ENCODE assay signal across 18 cellular contexts in the genomic region with DNA sequence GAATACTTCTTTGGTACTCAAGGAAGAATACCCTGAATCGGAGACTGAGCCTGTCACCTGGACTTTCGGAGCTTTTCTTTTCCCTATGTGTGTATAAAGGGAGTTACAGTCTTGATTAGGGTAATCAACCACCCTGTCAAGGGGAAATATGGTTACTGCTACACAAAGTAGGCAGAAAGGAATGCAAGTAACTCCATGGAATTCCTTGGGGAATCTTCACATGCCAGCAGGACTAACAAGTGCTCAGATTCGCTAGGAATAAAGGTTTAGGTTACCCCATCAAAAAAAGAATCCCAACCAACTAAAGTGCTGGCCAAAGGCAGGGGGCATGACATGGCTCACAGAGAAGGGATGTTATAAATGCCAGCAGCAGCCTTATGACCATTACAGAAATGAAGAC. TPM values are rescaled to one million over a fixed set of nuclear protein-coding genes. Genes with fewer than 3 reads are reported as not detected.
DNase-seq lines count a peak whose midpoint lies in the region; ATAC-seq and TF ChIP-seq lines count a peak whose summit lies in the region.
"Had no signal": no experiment of that assay in that cellular context is flagged by ENCODE, and none has a peak within 500 bp of the region (broad histone marks: within the 10 kb centered on the region; RNA-seq: fewer than 3 reads in every experiment).

No MANE protein-coding gene starts in this region.

- H3K4me3 Mint-ChIP-seq in chondrocyte (ENCODE audit: unreplicated experiment) = no peak overlapping the region
- H3K4me3 Mint-ChIP-seq in natural killer cell = no peak overlapping the region
- H3K4me3 Mint-ChIP-seq: B cell; CD4-positive, alpha-beta T cell; GM23338 had no signal

- ATAC-seq in natural killer cell = no peak
- ATAC-seq: A549, GM23338 had no signal

- peak overlapping the region; percentile 42 for H3K27ac Mint-ChIP-seq in chondrocyte (ENCODE audit: unreplicated experiment)
- H3K27ac Mint-ChIP-seq in natural killer cell = peak overlapping the region; percentile 5 to 57
- H3K27ac Mint-ChIP-seq: CD4-positive, alpha-beta T cell; GM23338 had no signal

- no peaks in the 10 kb centered on the region for H3K27me3 Mint-ChIP-seq in chondrocyte (ENCODE audit: low read depth)
- H3K27me3 Mint-ChIP-seq in natural killer cell (ENCODE audit: low read depth in 2 of 2) = no peaks in the 10 kb centered on the region
- H3K27me3 Mint-ChIP-seq: B cell; CD4-positive, alpha-beta T cell had no signal

- TF ChIP-seq CTCF in chondrocyte (IDR thresholded peaks at IDR 0.05) = no peak
- TF ChIP-seq CTCF in natural killer cell (IDR thresholded peaks at IDR 0.05) = no peak

- intact Hi-C loops in natural killer cell (cut with micrococcal nuclease) = no loop called here

- no peaks in the 10 kb centered on the region for H3K36me3 Mint-ChIP-seq in chondrocyte (ENCODE audit: low read depth)
- H3K36me3 Mint-ChIP-seq in natural killer cell = no peaks in the 10 kb centered on the region

- H3K4me1 Mint-ChIP-seq in chondrocyte (ENCODE audit: low read depth) (peaks cover 42% of the 10 kb centered on the region), natural killer cell (peaks cover 26 to 30% of the 10 kb centered on the region in 2 donors)

- H3K9me3 Mint-ChIP-seq in chondrocyte (ENCODE audit: low read depth) (no peaks in the 10 kb centered on the region), natural killer cell (no peaks in the 10 kb centered on the region)
- H3K9me3 Mint-ChIP-seq: CD4-positive, alpha-beta T cell; GM23338 had no signal

- DNase-seq in AG08395 (ENCODE audit: low spot score) (peak; percentile 39), HS-27A (ENCODE audit: low read depth) (peak; percentile 81), chondrocyte (ENCODE audit: low spot score) (no peak), natural killer cell (no peak), germinal center (ENCODE audit: low spot score) (no peak), mesenteric fat pad (ENCODE audit: low spot score) (no peak)
- DNase-seq in activated CD4-positive, alpha-beta T cell treated with anti-CD3 and anti-CD28 coated beads, Interleukin-2, amount 50 U/mL, for 48 hours = no peak
- DNase-seq: CD4-positive, alpha-beta T cell; DMS79; GDM1; KG1; NCI-H1092; NCI-H345 had no signal

RNA-seq across cellular contexts. Expression of a gene that starts 10.4 kb away (rescaled TPM):
- total RNA-seq in chondrocyte = 0.55 to 1.1 TPM (median 0.59 TPM) in 3 replicates
- not detected for total RNA-seq in natural killer cell
- not detected for total RNA-seq in mesenteric fat pad
- total RNA-seq: B cell; CD4-positive, alpha-beta T cell; MCF 10A had no signal

RNA-seq across cellular contexts. Expression of a gene that starts 24.5 kb away (rescaled TPM):
- not detected in 3 replicates for total RNA-seq in chondrocyte
- not detected for total RNA-seq in natural killer cell
- not detected for total RNA-seq in mesenteric fat pad
- total RNA-seq: B cell; CD4-positive, alpha-beta T cell; GM23338; MCF 10A; PC-9 had no signal

RNA-seq across cellular contexts. Expression of a gene that starts 33.8 kb away (rescaled TPM):
- not detected in 3 replicates for total RNA-seq in chondrocyte
- not detected for total RNA-seq in natural killer cell
- not detected for total RNA-seq in mesenteric fat pad
- total RNA-seq: B cell; CD4-positive, alpha-beta T cell; GM23338; MCF 10A; PC-9 had no signal

Comparison
In these comparisons a context has a peak if more than half of its experiments do, and no peak if none do; other contexts are left out.
1. DNase-seq: peak in AG08395 (single experiment) and HS-27A (single experiment); none in chondrocyte (single experiment), natural killer cell (single experiment), germinal center (single experiment), mesenteric fat pad (single experiment) and activated CD4-positive, alpha-beta T cell treated with anti-CD3 and anti-CD28 coated beads, Interleukin-2, amount 50 U/mL, for 48 hours (0 of 2).